In genomic region chrX:53798281-53798680, GRCh38 we compare ENCODE assay signal across 22 cellular contexts.
DNase-seq lines count a peak whose midpoint lies in the region; ATAC-seq, FAIRE-seq and TF ChIP-seq lines count a peak whose summit lies in the region.
"Had no signal": no experiment of that assay in that cellular context is flagged by ENCODE, and none has a peak within 500 bp of the region (broad histone marks: within the 10 kb centered on the region; RNA-seq: fewer than 3 reads in every experiment).

No MANE protein-coding gene starts in this region.

- no peak for TF ChIP-seq CTCF in MM.1S (IDR thresholded peaks at IDR 0.05; ENCODE audit: low read length)
- no peak for TF ChIP-seq CTCF in GM12878 (IDR thresholded peaks at IDR 0.05 in 2 of 3, conservative IDR thresholded peaks at IDR 0.05 in 1 of 3; ENCODE audit: control insufficient read depth in 2 of 3, extremely low read depth in 1 of 3, insufficient read depth in 1 of 3, low read depth in 3 of 3, low read length in 3 of 3)
- TF ChIP-seq CTCF in body of pancreas (IDR thresholded peaks at IDR 0.05), result no peak

- no peak overlapping the region for H3K9ac ChIP-seq in MM.1S (ENCODE audit: low read length)
- no peak overlapping the region for H3K9ac ChIP-seq in GM12878 (ENCODE audit: control insufficient read depth, insufficient read depth, low read length)

- intact Hi-C loops in GM12878 (cut with micrococcal nuclease; ENCODE audit: unreplicated experiment) (no loop called here), body of pancreas (cut with DNase I) (no loop called here)

- no peaks in the 10 kb centered on the region for H3K9me2 ChIP-seq in MM.1S (replicated peaks; ENCODE audit: insufficient read depth, low read length)

- ATAC-seq in activated naive CD8-positive, alpha-beta T cell treated with anti-CD3 and anti-CD28 coated beads, Interleukin-2, amount 10 ng/mL, durations not matched to agents 7 days and 5 days (ENCODE audit: low read depth), result peak; percentile 52
- no peak for ATAC-seq in activated naive CD8-positive, alpha-beta T cell treated with anti-CD3 and anti-CD28 coated beads, Interleukin-2, amount 50 U/mL, for 24 hours
- peak; percentile 46; the same call in 2 of the 3 replicates for ATAC-seq in GM12878
- ATAC-seq in stimulated activated effector memory CD8-positive, alpha-beta T cell treated with anti-CD3 and anti-CD28 coated beads, Interleukin-12 subunit alpha, Interleukin-12 subunit beta, amount 100 ng/mL, for 72 hours, result peak; percentile 70
- ATAC-seq in body of pancreas, result no peak
- ATAC-seq in GM21619 (IDR thresholded peaks at IDR 0.05; ENCODE audit: unreplicated experiment), result no peak

- H3K27me3 Mint-ChIP-seq in activated naive CD8-positive, alpha-beta T cell treated with anti-CD3 and anti-CD28 coated beads, Interleukin-2, amount 10 ng/mL, durations not matched to agents 7 days and 5 days, result peaks cover 3% of the 10 kb centered on the region
- H3K27me3 Mint-ChIP-seq in activated naive CD8-positive, alpha-beta T cell treated with anti-CD3 and anti-CD28 coated beads, Interleukin-2, amount 50 U/mL, for 24 hours, result no peaks in the 10 kb centered on the region

- H3K4me1 Mint-ChIP-seq in activated naive CD8-positive, alpha-beta T cell treated with anti-CD3 and anti-CD28 coated beads, Interleukin-2, amount 10 ng/mL, durations not matched to agents 7 days and 5 days, result peaks cover 25% of the 10 kb centered on the region
- peaks cover 13% of the 10 kb centered on the region for H3K4me1 Mint-ChIP-seq in activated naive CD8-positive, alpha-beta T cell treated with anti-CD3 and anti-CD28 coated beads, Interleukin-2, amount 50 U/mL, for 24 hours
- H3K4me1 Mint-ChIP-seq in stimulated activated effector memory CD8-positive, alpha-beta T cell treated with anti-CD3 and anti-CD28 coated beads, Interleukin-12 subunit alpha, Interleukin-12 subunit beta, amount 100 ng/mL, for 72 hours, result peaks cover 11% of the 10 kb centered on the region
- H3K4me1 Mint-ChIP-seq: B cell had no signal

- H3K4me3 ChIP-seq in MM.1S (ENCODE audit: low read length) (no peak overlapping the region), GM12878 (no peak overlapping the region), body of pancreas (no peak overlapping the region)
- H3K4me3 ChIP-seq: SK-N-MC had no signal

- POLR2A ChIA-PET in activated naive CD8-positive, alpha-beta T cell treated with anti-CD3 and anti-CD28 coated beads, Interleukin-2, amount 10 ng/mL, durations not matched to agents 7 days and 5 days (lab: Charles Lee), result no interaction called here
- POLR2A ChIA-PET in GM12878 (lab: Charles Lee), result no interaction called here

- CTCF ChIA-PET in GM12878 (lab: Yijun Ruan, JAX), result no interaction called here

- peaks cover 3% of the 10 kb centered on the region for H3K9me3 Mint-ChIP-seq in activated naive CD8-positive, alpha-beta T cell treated with anti-CD3 and anti-CD28 coated beads, Interleukin-2, amount 10 ng/mL, durations not matched to agents 7 days and 5 days
- peaks cover 8% of the 10 kb centered on the region for H3K9me3 Mint-ChIP-seq in activated naive CD8-positive, alpha-beta T cell treated with anti-CD3 and anti-CD28 coated beads, Interleukin-2, amount 50 U/mL, for 24 hours
- H3K9me3 Mint-ChIP-seq in stimulated activated effector memory CD8-positive, alpha-beta T cell treated with anti-CD3 and anti-CD28 coated beads, Interleukin-12 subunit alpha, Interleukin-12 subunit beta, amount 100 ng/mL, for 72 hours, result peaks cover 3% of the 10 kb centered on the region

- no TSS peak for BruUV-seq in GM12878 (replicated peaks; lab: Mats Ljungman, UMichigan)

- H3K27me3 ChIP-seq in MM.1S (replicated peaks; ENCODE audit: insufficient read depth, low read length) (no peaks in the 10 kb centered on the region), GM12878 (replicated peaks in 1 of 2; ENCODE audit: control insufficient read depth in 2 of 2, insufficient read depth in 2 of 2, low read length in 1 of 2) (no peaks in the 10 kb centered on the region), body of pancreas (no peaks in the 10 kb centered on the region)

- in situ Hi-C loops in GM12878 (cut with MboI), result no loop called here

- DNase-seq in activated naive CD8-positive, alpha-beta T cell treated with anti-CD3 and anti-CD28 coated beads, Interleukin-2, amount 10 ng/mL, durations not matched to agents 7 days and 5 days, result no peak
- DNase-seq in activated naive CD8-positive, alpha-beta T cell treated with anti-CD3 and anti-CD28 coated beads, Interleukin-2, amount 50 U/mL, for 24 hours, result no peak
- DNase-seq in MM.1S (peak; percentile 28), GM12878 (ENCODE audit: low read depth, low spot score) (no peak), body of pancreas (no peak)
- DNase-seq in stimulated activated effector memory CD8-positive, alpha-beta T cell treated with anti-CD3 and anti-CD28 coated beads, Interleukin-12 subunit alpha, Interleukin-12 subunit beta, amount 100 ng/mL, for 72 hours (ENCODE audit: low spot score in 2 of 2), result no peak
- DNase-seq in effector CD8-positive, alpha-beta T cell (lab: John Stamatoyannopoulos, UW), result no peak
- DNase-seq: NCI-H1105, NCI-H1436 treated with DMSO at 0.1 percent for 48 hours, NCI-H187 treated with DMSO at 0.1 percent for 48 hours, NCI-H524, NCI-H748 treated with DMSO at 0.1 percent for 48 hours, SIG-M5 had no signal

- no peak overlapping the region for H3K27ac ChIP-seq in MM.1S (ENCODE audit: low read length)
- H3K27ac ChIP-seq in GM12878 (ENCODE audit: control insufficient read depth, insufficient read depth), result no peak overlapping the region
- H3K27ac ChIP-seq in body of pancreas, result no peak overlapping the region
- H3K27ac ChIP-seq: 22Rv1, HL-60, SK-N-MC had no signal

- H2AFZ ChIP-seq in MM.1S (ENCODE audit: low read length) (no peak overlapping the region), GM12878 (ENCODE audit: control insufficient read depth, low read depth, low read length) (no peak overlapping the region)

- peak overlapping the region; percentile 38 for H3K27ac Mint-ChIP-seq in activated naive CD8-positive, alpha-beta T cell treated with anti-CD3 and anti-CD28 coated beads, Interleukin-2, amount 10 ng/mL, durations not matched to agents 7 days and 5 days
- H3K27ac Mint-ChIP-seq in activated naive CD8-positive, alpha-beta T cell treated with anti-CD3 and anti-CD28 coated beads, Interleukin-2, amount 50 U/mL, for 24 hours, result no peak overlapping the region
- H3K27ac Mint-ChIP-seq in stimulated activated effector memory CD8-positive, alpha-beta T cell treated with anti-CD3 and anti-CD28 coated beads, Interleukin-12 subunit alpha, Interleukin-12 subunit beta, amount 100 ng/mL, for 72 hours, result no peak overlapping the region
- H3K27ac Mint-ChIP-seq: B cell, CD14-positive monocyte had no signal

- SMC1A ChIA-PET in GM12878 (lab: Charles Lee; ENCODE audit: uncharacterized antibody, unreplicated experiment), result no interaction called here

- TF ChIP-seq EP300 in GM12878 (IDR thresholded peaks at IDR 0.05; ENCODE audit: borderline replicate concordance in 1 of 2, control insufficient read depth in 1 of 2, low read depth in 2 of 2, low read length in 2 of 2), result no peak

- H3K79me2 ChIP-seq in MM.1S (ENCODE audit: low read length) (no peaks in the 10 kb centered on the region), GM12878 (ENCODE audit: control insufficient read depth, insufficient read depth, low read length) (no peaks in the 10 kb centered on the region)

- TF ChIP-seq RAD21 in GM12878 (IDR thresholded peaks at IDR 0.05; ENCODE audit: insufficient read depth, low read depth, low read length), result no peak

- no peaks in the 10 kb centered on the region for H4K20me1 ChIP-seq in MM.1S (ENCODE audit: insufficient read depth, low read length)
- H4K20me1 ChIP-seq in GM12878 (ENCODE audit: control insufficient read depth, insufficient read depth), result no peaks in the 10 kb centered on the region

- no peaks in the 10 kb centered on the region for H3K36me3 ChIP-seq in MM.1S (replicated peaks; ENCODE audit: insufficient read depth, low read length)
- no peaks in the 10 kb centered on the region for H3K36me3 ChIP-seq in GM12878 (ENCODE audit: control insufficient read depth in 2 of 2, insufficient read depth in 2 of 2, low read length in 1 of 2)
- no peaks in the 10 kb centered on the region for H3K36me3 ChIP-seq in body of pancreas (replicated peaks in 1 of 2; ENCODE audit: insufficient read depth in 1 of 2, low read depth in 2 of 2)

- no peak overlapping the region for H3K4me2 ChIP-seq in MM.1S (ENCODE audit: low read depth, low read length)
- H3K4me2 ChIP-seq in GM12878 (ENCODE audit: control insufficient read depth, insufficient read depth), result no peak overlapping the region

- no peaks in the 10 kb centered on the region for H3K4me1 ChIP-seq in MM.1S (ENCODE audit: low read length)
- H3K4me1 ChIP-seq in GM12878 (ENCODE audit: control insufficient read depth, insufficient read depth, low read length), result no peaks in the 10 kb centered on the region
- H3K4me1 ChIP-seq in body of pancreas, result no peaks in the 10 kb centered on the region

- no peaks in the 10 kb centered on the region for H3K36me3 Mint-ChIP-seq in activated naive CD8-positive, alpha-beta T cell treated with anti-CD3 and anti-CD28 coated beads, Interleukin-2, amount 10 ng/mL, durations not matched to agents 7 days and 5 days
- H3K36me3 Mint-ChIP-seq in activated naive CD8-positive, alpha-beta T cell treated with anti-CD3 and anti-CD28 coated beads, Interleukin-2, amount 50 U/mL, for 24 hours (ENCODE audit: low read depth), result peaks cover 3% of the 10 kb centered on the region
- no peaks in the 10 kb centered on the region for H3K36me3 Mint-ChIP-seq in stimulated activated effector memory CD8-positive, alpha-beta T cell treated with anti-CD3 and anti-CD28 coated beads, Interleukin-12 subunit alpha, Interleukin-12 subunit beta, amount 100 ng/mL, for 72 hours
- H3K36me3 Mint-ChIP-seq: CD14-positive monocyte had no signal

- TF ChIP-seq POLR2A in GM12878 (IDR thresholded peaks at IDR 0.05; ENCODE audit: low read depth, low read length) (no peak), body of pancreas (IDR thresholded peaks at IDR 0.05) (no peak)

- H3K4me3 Mint-ChIP-seq in activated naive CD8-positive, alpha-beta T cell treated with anti-CD3 and anti-CD28 coated beads, Interleukin-2, amount 10 ng/mL, durations not matched to agents 7 days and 5 days, result no peak overlapping the region
- H3K4me3 Mint-ChIP-seq in activated naive CD8-positive, alpha-beta T cell treated with anti-CD3 and anti-CD28 coated beads, Interleukin-2, amount 50 U/mL, for 24 hours, result no peak overlapping the region
- H3K4me3 Mint-ChIP-seq in stimulated activated effector memory CD8-positive, alpha-beta T cell treated with anti-CD3 and anti-CD28 coated beads, Interleukin-12 subunit alpha, Interleukin-12 subunit beta, amount 100 ng/mL, for 72 hours, result no peak overlapping the region
- H3K4me3 Mint-ChIP-seq: B cell, CD14-positive monocyte had no signal

- FAIRE-seq in GM12878 (lab: Jason Lieb, UNC), result no peak
- FAIRE-seq: D721Med, H54, RCC 7860 had no signal

- 84% methylated on average over 3 of the region's 3 CpGs for WGBS in GM12878 (ENCODE audit: insufficient coverage, insufficient replicate concordance, low lambda C conversion rate, missing lambda C conversion rate)
- WGBS in body of pancreas, 2 donors, result 89 to 95% methylated on average over 3 of the region's 3 CpGs

- no peaks in the 10 kb centered on the region for H3F3A ChIP-seq in MM.1S (ENCODE audit: insufficient read depth, low read length)

- RAD21 ChIA-PET in GM12878 (lab: Charles Lee; ENCODE audit: unreplicated experiment), result no interaction called here

- H3K9me3 ChIP-seq in MM.1S (replicated peaks; ENCODE audit: insufficient read depth, low read length) (no peaks in the 10 kb centered on the region; the same call in 1 of the 2 replicates), GM12878 (replicated peaks; ENCODE audit: control insufficient read depth, insufficient read depth, low read length) (no peaks in the 10 kb centered on the region; the same call in 1 of the 3 replicates), body of pancreas (no peaks in the 10 kb centered on the region)

Comparison
In these comparisons a context has a peak if more than half of its experiments do, and no peak if none do; other contexts are left out.
1. ATAC-seq: peak in activated naive CD8-positive, alpha-beta T cell treated with anti-CD3 and anti-CD28 coated beads, Interleukin-2, amount 10 ng/mL, durations not matched to agents 7 days and 5 days (single experiment), GM12878 (single experiment) and stimulated activated effector memory CD8-positive, alpha-beta T cell treated with anti-CD3 and anti-CD28 coated beads, Interleukin-12 subunit alpha, Interleukin-12 subunit beta, amount 100 ng/mL, for 72 hours (single experiment); none in activated naive CD8-positive, alpha-beta T cell treated with anti-CD3 and anti-CD28 coated beads, Interleukin-2, amount 50 U/mL, for 24 hours (single experiment), body of pancreas (single experiment) and GM21619 (single experiment).